In genomic region chr4:139555705-139556070, GRCh38 we compare ENCODE assay signal across 8 cellular contexts. TPM values are rescaled to one million over a fixed set of nuclear protein-coding genes. Genes with fewer than 3 reads are reported as not detected.
DNase-seq lines count a peak whose midpoint lies in the region; ATAC-seq, FAIRE-seq and TF ChIP-seq lines count a peak whose summit lies in the region.

No MANE protein-coding gene starts in this region.

- H3K4me1 ChIP-seq in CD4-positive, CD25-positive, alpha-beta regulatory T cell (ENCODE audit: control insufficient read depth, insufficient read depth, low read length, poor library complexity, severe bottlenecking) = peaks cover 68% of the 10 kb centered on the region

- DNase-seq in CD4-positive, CD25-positive, alpha-beta regulatory T cell = no peak
- DNase-seq in LNCaP clone FGC (ENCODE audit: low read depth) = no peak
- DNase-seq in bronchial epithelial cell (ENCODE audit: low read depth) = no peak
- peak; percentile 76 for DNase-seq in left lobe of liver (ENCODE audit: low spot score)
- DNase-seq in superior temporal gyrus (ENCODE audit: extremely low spot score) = peak; percentile 54
- no peak for DNase-seq in GM19238 (ENCODE audit: insufficient read length, low spot score)
- DNase-seq in OCI-M2 (lab: John Stamatoyannopoulos, UW; ENCODE audit: unreplicated experiment) = no peak

- no peak for ATAC-seq in CD4-positive, CD25-positive, alpha-beta regulatory T cell (ENCODE audit: low read depth in 2 of 2)
- ATAC-seq in GM21381 (IDR thresholded peaks at IDR 0.05; ENCODE audit: unreplicated experiment) (peak; percentile 18), left lobe of liver (peak; percentile 54)

- H3K36me3 Mint-ChIP-seq in CD4-positive, CD25-positive, alpha-beta regulatory T cell = no peaks in the 10 kb centered on the region

- peak overlapping the region; percentile 96 to 99 (median 98) for H3K4me3 Mint-ChIP-seq in CD4-positive, CD25-positive, alpha-beta regulatory T cell

- H3K9me3 ChIP-seq in CD4-positive, CD25-positive, alpha-beta regulatory T cell (ENCODE audit: control insufficient read depth in 2 of 2, low read length in 2 of 2) = no peaks in the 10 kb centered on the region

- no peak for FAIRE-seq in bronchial epithelial cell (lab: Jason Lieb, UNC)

- TF ChIP-seq CTCF in LNCaP clone FGC (IDR thresholded peaks at IDR 0.05; ENCODE audit: control insufficient read depth, extremely low read depth, insufficient read depth) (no peak), bronchial epithelial cell (IDR thresholded peaks at IDR 0.05; ENCODE audit: insufficient read depth, low read length, severe bottlenecking) (no peak)

- H3K36me3 ChIP-seq in CD4-positive, CD25-positive, alpha-beta regulatory T cell (ENCODE audit: control insufficient read depth, insufficient read depth, low read length) = no peaks in the 10 kb centered on the region
- H3K36me3 ChIP-seq in bronchial epithelial cell (ENCODE audit: control insufficient read depth, insufficient read depth, low read length) = no peaks in the 10 kb centered on the region

- peak overlapping the region; percentile 79 for H3K4me3 ChIP-seq in CD4-positive, CD25-positive, alpha-beta regulatory T cell (ENCODE audit: low read depth, low read length)
- H3K4me3 ChIP-seq in LNCaP clone FGC (ENCODE audit: low read depth, low read length) (peak overlapping the region; percentile 78), bronchial epithelial cell (ENCODE audit: low read depth, low read length) (peak overlapping the region; percentile 83)

- H3K27ac Mint-ChIP-seq in CD4-positive, CD25-positive, alpha-beta regulatory T cell = peak overlapping the region in 2 of 3 donors; percentile 99 to 100

- no peaks in the 10 kb centered on the region for H3K27me3 ChIP-seq in CD4-positive, CD25-positive, alpha-beta regulatory T cell (ENCODE audit: control insufficient read depth, insufficient read depth, low read length)
- no peaks in the 10 kb centered on the region for H3K27me3 ChIP-seq in bronchial epithelial cell (ENCODE audit: control insufficient read depth, insufficient read depth, low read length)

- peaks cover 7% of the 10 kb centered on the region for H3K27me3 Mint-ChIP-seq in CD4-positive, CD25-positive, alpha-beta regulatory T cell

- H3K4me1 Mint-ChIP-seq in CD4-positive, CD25-positive, alpha-beta regulatory T cell = peaks cover 30 to 77% (median 58%) of the 10 kb centered on the region in 4 donors

- peaks cover 0 to 1% (median 0%) of the 10 kb centered on the region in 7 donors for H3K9me3 Mint-ChIP-seq in CD4-positive, CD25-positive, alpha-beta regulatory T cell

- peak overlapping the region; percentile 93 for H3K27ac ChIP-seq in CD4-positive, CD25-positive, alpha-beta regulatory T cell (ENCODE audit: insufficient read depth, low read length, poor library complexity, severe bottlenecking)

RNA-seq across cellular contexts. Expression of gene SETD7, which starts 0.3 kb away (rescaled TPM):
- total RNA-seq in CD4-positive, CD25-positive, alpha-beta regulatory T cell = 50.8 TPM
- polyA plus RNA-seq in CD4-positive, CD25-positive, alpha-beta regulatory T cell = 10 to 100 TPM in 2 of 4 donors, 1 to 10 TPM in 2; 8.9 to 13.8 (median 10.1) TPM
- 45.0 and 56.7 TPM in 2 replicates for total RNA-seq in bronchial epithelial cell
- total RNA-seq in left lobe of liver = 47.0 TPM

Comparison
In these comparisons a context has a peak if more than half of its experiments do, and no peak if none do; other contexts are left out.
1. ATAC-seq: peak in GM21381 (single experiment) and left lobe of liver (single experiment); none in CD4-positive, CD25-positive, alpha-beta regulatory T cell (0 of 2).
2. DNase-seq: peak in left lobe of liver (single experiment) and superior temporal gyrus (single experiment); none in CD4-positive, CD25-positive, alpha-beta regulatory T cell (0 of 3), LNCaP clone FGC (single experiment), bronchial epithelial cell (single experiment), GM19238 (single experiment) and OCI-M2 (single experiment).
3. Peak in every context shown above with its lines, with median percentiles within 50 percentile points of each other: H3K4me3 ChIP-seq.